ENCODE assay signal across 8 cellular contexts in the genomic region with DNA sequence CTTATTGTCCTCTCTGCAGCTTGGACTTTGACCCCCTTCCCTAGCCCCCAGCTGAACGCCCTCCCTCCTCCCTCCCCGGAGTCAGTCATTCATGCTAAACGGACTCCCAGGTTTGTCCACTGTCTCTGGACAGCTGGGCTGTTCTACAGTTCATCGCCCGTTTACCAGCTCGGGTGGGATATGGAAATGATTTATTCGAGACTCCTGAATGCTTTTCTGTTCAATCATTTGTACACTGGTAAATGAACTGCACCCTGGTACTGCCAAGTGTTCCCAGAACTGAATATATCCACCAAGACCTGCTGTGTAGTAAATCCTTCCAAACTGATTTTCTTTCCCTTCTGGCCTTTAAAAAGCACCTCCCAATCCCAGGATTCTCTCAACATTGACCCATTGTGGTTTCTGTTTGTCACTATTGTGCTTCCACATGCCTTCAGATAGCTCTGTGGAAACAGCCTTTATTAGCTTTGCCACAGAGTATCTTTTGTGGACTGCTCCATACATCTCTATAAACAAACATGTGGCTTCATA. TPM values are rescaled to one million over a fixed set of nuclear protein-coding genes. Genes with fewer than 3 reads are reported as not detected.
DNase-seq lines count a peak whose midpoint lies in the region; ATAC-seq and TF ChIP-seq lines count a peak whose summit lies in the region.

No MANE protein-coding gene starts in this region.

- no peak for ATAC-seq in foreskin keratinocyte
- ATAC-seq in GM21526 (IDR thresholded peaks at IDR 0.05; ENCODE audit: low FRiP score, unreplicated experiment), result no peak

- H3K36me3 Mint-ChIP-seq in progenitor cell of endocrine pancreas (ENCODE audit: insufficient read depth), result no peaks in the 10 kb centered on the region

- no peaks in the 10 kb centered on the region for H3K9me3 Mint-ChIP-seq in progenitor cell of endocrine pancreas (ENCODE audit: low read depth)

- H3K4me3 Mint-ChIP-seq in progenitor cell of endocrine pancreas (ENCODE audit: low read depth), result peak overlapping the region; percentile 69

- H3K27ac Mint-ChIP-seq in progenitor cell of endocrine pancreas, result peak overlapping the region; percentile 95

- H3K4me1 Mint-ChIP-seq in progenitor cell of endocrine pancreas (ENCODE audit: low read depth), result peaks cover 31% of the 10 kb centered on the region

- H3K27ac ChIP-seq in foreskin keratinocyte, result peak overlapping the region; percentile 54

- TF ChIP-seq CTCF in foreskin keratinocyte (conservative IDR thresholded peaks at IDR 0.05) (no peak), progenitor cell of endocrine pancreas (IDR thresholded peaks at IDR 0.05; ENCODE audit: unreplicated experiment) (no peak)

- H3K27me3 ChIP-seq in H7 (ENCODE audit: control insufficient read depth, insufficient read depth, low read length) (peaks cover 10% of the 10 kb centered on the region; the same call in 1 of the 2 replicates), foreskin keratinocyte (no peaks in the 10 kb centered on the region)

- DNase-seq in H7 (no peak), SW480 (ENCODE audit: low spot score) (peak; percentile 46), foreskin keratinocyte (peak in 1 of 2 donors; percentile 22), progenitor cell of endocrine pancreas (ENCODE audit: low spot score, unreplicated experiment) (no peak), cortex of kidney (lab: John Stamatoyannopoulos, UW) (no peak), NCI-H2029 treated with DMSO at 0.1 percent for 48 hours (lab: John Stamatoyannopoulos, UW) (no peak), T-helper 9 cell (no peak)

- no peaks in the 10 kb centered on the region for H3K36me3 ChIP-seq in H7 (replicated peaks; ENCODE audit: control insufficient read depth, insufficient read depth, low read length)

- no peaks in the 10 kb centered on the region for H3K27me3 Mint-ChIP-seq in progenitor cell of endocrine pancreas

- peaks cover 4% of the 10 kb centered on the region for H3K4me1 ChIP-seq in foreskin keratinocyte

- H3K4me3 ChIP-seq in H7 (ENCODE audit: insufficient read depth, low read depth, low read length), result peak overlapping the region; percentile 86

RNA-seq across cellular contexts. Expression of a gene that starts 0.8 kb away (rescaled TPM):
- total RNA-seq in H7 (2014; rRNA removed; shearing (Covaris generic)), result 32.7 and 44.7 TPM in 2 replicates
- total RNA-seq in foreskin keratinocyte (25.3 and 26.4 TPM in 2 replicates), progenitor cell of endocrine pancreas (54.1 and 57.3 TPM in 2 replicates)
- 4.1 and 5.8 TPM in 2 replicates for polyA plus RNA-seq in foreskin keratinocyte
